In genomic region chr1:196690582-196690981, GRCh38 we compare ENCODE assay signal across 33 cellular contexts. TPM values are rescaled to one million over a fixed set of nuclear protein-coding genes. Genes with fewer than 3 reads are reported as not detected.
DNase-seq lines count a peak whose midpoint lies in the region; ATAC-seq and TF ChIP-seq lines count a peak whose summit lies in the region.
"Had no signal": no experiment of that assay in that cellular context is flagged by ENCODE, and none has a peak within 500 bp of the region (broad histone marks: within the 10 kb centered on the region; RNA-seq: fewer than 3 reads in every experiment).

No MANE protein-coding gene starts in this region.

- POLR2A ChIA-PET in WTC11 (lab: Charles Lee) = no interaction called here

- no peaks in the 10 kb centered on the region for H3K79me2 ChIP-seq in GM23338 (replicated peaks; ENCODE audit: insufficient read depth)

- no peaks in the 10 kb centered on the region for H3K36me3 ChIP-seq in GM23338 (ENCODE audit: insufficient read depth)
- H3K36me3 ChIP-seq: colonic mucosa, gastrocnemius medialis, Peyer's patch had no signal

- H3K27ac ChIP-seq in GM23338 (ENCODE audit: low read depth) = no peak overlapping the region
- H3K27ac ChIP-seq: colonic mucosa, gastrocnemius medialis, KMS-11, Peyer's patch, SJCRH30 had no signal

- no peak overlapping the region for H3K4me3 Mint-ChIP-seq in GM23338
- H3K4me3 Mint-ChIP-seq in WTC11 = no peak overlapping the region
- H3K4me3 Mint-ChIP-seq: activated B cell treated with CpG ODN at 0.5 μM for 24 hours; activated naive CD8-positive, alpha-beta T cell treated with anti-CD3 and anti-CD28 coated beads, Interleukin-2, amount 50 U/mL, for 24 hours; activated T-cell treated with anti-CD3 and anti-CD28 coated beads, Interleukin-2, amount 50 U/mL, for 72 hours; natural killer cell treated with Interleukin-12 subunit alpha and Interleukin-12 subunit beta and Interleukin-15 and Interleukin-18, amount 100 ng/mL, for 72 hours; stimulated activated effector memory CD8-positive, alpha-beta T cell treated with anti-CD3 and anti-CD28 coated beads, Interleukin-12 subunit alpha, Interleukin-12 subunit beta, amount 100 ng/mL, for 72 hours; type B pancreatic cell had no signal

- no peaks in the 10 kb centered on the region for H3K4me1 Mint-ChIP-seq in GM23338
- H3K4me1 Mint-ChIP-seq in WTC11 = no peaks in the 10 kb centered on the region
- H3K4me1 Mint-ChIP-seq: activated B cell treated with CpG ODN at 0.5 μM for 24 hours; activated naive CD8-positive, alpha-beta T cell treated with anti-CD3 and anti-CD28 coated beads, Interleukin-2, amount 50 U/mL, for 24 hours had no signal

- H3K27me3 ChIP-seq in GM23338 (ENCODE audit: insufficient read depth) = no peaks in the 10 kb centered on the region
- H3K27me3 ChIP-seq: colonic mucosa, gastrocnemius medialis, Peyer's patch, SJCRH30 had no signal

- ATAC-seq in GM23338 (peak; percentile 36; the same call in 2 of the 3 replicates), WTC11 (peak; percentile 67), GM19035 (IDR thresholded peaks at IDR 0.05; ENCODE audit: unreplicated experiment) (no peak)
- no peak for ATAC-seq in activated CD4-positive, CD25-positive, alpha-beta regulatory T cell treated with anti-CD3 and anti-CD28 coated beads, Interleukin-2, amount 50 U/mL, for 24 hours
- ATAC-seq: activated naive CD8-positive, alpha-beta T cell treated with anti-CD3 and anti-CD28 coated beads, Interleukin-2, amount 50 U/mL, for 24 hours; activated T-cell treated with anti-CD3 and anti-CD28 coated beads, Interleukin-2, amount 50 U/mL, for 72 hours; gastrocnemius medialis; GM12878; mucosa of descending colon; natural killer cell treated with Interleukin-12 subunit alpha and Interleukin-12 subunit beta and Interleukin-15 and Interleukin-18, amount 100 ng/mL, for 72 hours; stimulated activated effector memory CD8-positive, alpha-beta T cell treated with anti-CD3 and anti-CD28 coated beads, Interleukin-12 subunit alpha, Interleukin-12 subunit beta, amount 100 ng/mL, for 72 hours had no signal

- DNase-seq in A172 (ENCODE audit: low spot score) (peak; percentile 18), GM23338 (ENCODE audit: low spot score) (peak; percentile 34), NCI-H2227 treated with DMSO at 0.1 percent for 48 hours (lab: John Stamatoyannopoulos, UW) (peak; percentile 27), WTC11 (ENCODE audit: low spot score) (no peak), AG20443 (ENCODE audit: low spot score) (no peak), NCI-H774 (lab: John Stamatoyannopoulos, UW) (no peak)
- DNase-seq: activated B cell treated with CpG ODN at 0.5 μM for 24 hours; activated CD4-positive, alpha-beta T cell treated with anti-CD3 and anti-CD28 coated beads, Interleukin-2, amount 50 U/mL, for 1 hour; activated naive CD4-positive, alpha-beta T cell; activated naive CD8-positive, alpha-beta T cell treated with anti-CD3 and anti-CD28 coated beads, Interleukin-2, amount 50 U/mL, for 24 hours; activated T-cell treated with anti-CD3 and anti-CD28 coated beads, Interleukin-2, amount 50 U/mL, for 72 hours; C1 segment of cervical spinal cord; Calu3; colonic mucosa; effector CD4-positive, alpha-beta T cell; gastrocnemius medialis; HCEC 1CT; MM.1S; mucosa of descending colon; NCI-H1417 treated with DMSO at 0.1 percent for 48 hours; NCI-H2107; NCI-H510A treated with DMSO at 0.1 percent for 48 hours; Peyer's patch; SJCRH30; T-helper 1 cell had no signal

- H3F3A ChIP-seq in GM23338 (replicated peaks; ENCODE audit: low read depth) = no peaks in the 10 kb centered on the region

- no peaks in the 10 kb centered on the region for H4K20me1 ChIP-seq in GM23338 (replicated peaks; ENCODE audit: insufficient read depth)

- H3K27ac Mint-ChIP-seq in GM23338 = no peak overlapping the region
- H3K27ac Mint-ChIP-seq in WTC11 = no peak overlapping the region
- H3K27ac Mint-ChIP-seq: activated B cell treated with CpG ODN at 0.5 μM for 24 hours; activated naive CD8-positive, alpha-beta T cell treated with anti-CD3 and anti-CD28 coated beads, Interleukin-2, amount 50 U/mL, for 24 hours; activated T-cell treated with anti-CD3 and anti-CD28 coated beads, Interleukin-2, amount 50 U/mL, for 72 hours; natural killer cell treated with Interleukin-12 subunit alpha and Interleukin-12 subunit beta and Interleukin-15 and Interleukin-18, amount 100 ng/mL, for 72 hours; stimulated activated effector memory CD8-positive, alpha-beta T cell treated with anti-CD3 and anti-CD28 coated beads, Interleukin-12 subunit alpha, Interleukin-12 subunit beta, amount 100 ng/mL, for 72 hours; type B pancreatic cell had no signal

- H2AFZ ChIP-seq in GM23338 = no peak overlapping the region

- H3K36me3 Mint-ChIP-seq in GM23338 (ENCODE audit: low read depth) (no peaks in the 10 kb centered on the region), WTC11 (no peaks in the 10 kb centered on the region)
- H3K36me3 Mint-ChIP-seq: natural killer cell treated with Interleukin-12 subunit alpha and Interleukin-12 subunit beta and Interleukin-15 and Interleukin-18, amount 100 ng/mL, for 72 hours; stimulated activated effector memory CD8-positive, alpha-beta T cell treated with anti-CD3 and anti-CD28 coated beads, Interleukin-12 subunit alpha, Interleukin-12 subunit beta, amount 100 ng/mL, for 72 hours; type B pancreatic cell had no signal

- no peaks in the 10 kb centered on the region for H3K4me1 ChIP-seq in GM23338 (ENCODE audit: insufficient read depth)
- H3K4me1 ChIP-seq: colonic mucosa, gastrocnemius medialis, Peyer's patch, SJCRH30 had no signal

- CTCF ChIA-PET in WTC11 (lab: Charles Lee) = interaction anchor here (0.8 kb wide), 1 partner anchor 375 kb away, joined by 4 read pairs; no protein-coding TSS in a partner anchor

- no peak overlapping the region for H3K4me3 ChIP-seq in GM23338
- H3K4me3 ChIP-seq: colonic mucosa, gastrocnemius medialis, GM12878, lung, mucosa of descending colon, Peyer's patch, SJCRH30 had no signal

- H3K9me3 Mint-ChIP-seq in GM23338 (no peaks in the 10 kb centered on the region), WTC11 (no peaks in the 10 kb centered on the region)
- H3K9me3 Mint-ChIP-seq: activated B cell treated with CpG ODN at 0.5 μM for 24 hours; activated naive CD8-positive, alpha-beta T cell treated with anti-CD3 and anti-CD28 coated beads, Interleukin-2, amount 50 U/mL, for 24 hours; type B pancreatic cell had no signal

- H3K9me2 ChIP-seq in GM23338 (ENCODE audit: insufficient read depth) = no peaks in the 10 kb centered on the region

- no peak overlapping the region for H3K4me2 ChIP-seq in GM23338
- H3K4me2 ChIP-seq: KMS-11 had no signal

- H3K27me3 Mint-ChIP-seq in GM23338 (ENCODE audit: insufficient read depth, low read depth, poor library complexity) (peaks cover 3% of the 10 kb centered on the region), WTC11 (ENCODE audit: low read depth) (no peaks in the 10 kb centered on the region)
- H3K27me3 Mint-ChIP-seq: activated B cell treated with CpG ODN at 0.5 μM for 24 hours; activated naive CD8-positive, alpha-beta T cell treated with anti-CD3 and anti-CD28 coated beads, Interleukin-2, amount 50 U/mL, for 24 hours; natural killer cell treated with Interleukin-12 subunit alpha and Interleukin-12 subunit beta and Interleukin-15 and Interleukin-18, amount 100 ng/mL, for 72 hours; type B pancreatic cell had no signal

- no peak for TF ChIP-seq CTCF in GM23338 (conservative IDR thresholded peaks at IDR 0.05; ENCODE audit: low read depth in 2 of 2)
- TF ChIP-seq CTCF in WTC11 (IDR thresholded peaks at IDR 0.05) = no peak

TF ChIP-seq in GM23338, 12 proteins besides CTCF, POLR2A, EP300 and RAD21 (continues in another document):
- no peak for TF ChIP-seq NANOG (IDR thresholded peaks at IDR 0.05; ENCODE audit: borderline replicate concordance)

TF ChIP-seq in WTC11, 78 proteins besides CTCF, POLR2A, EP300 and RAD21 (continues in another document):
- TF ChIP-seq PREB (CRISPR knock-in tag; IDR thresholded peaks at IDR 0.05; ENCODE audit: borderline replicate concordance) = no peak
- no peak for TF ChIP-seq ZNF396 (CRISPR knock-in tag; IDR thresholded peaks at IDR 0.05; ENCODE audit: borderline replicate concordance)
- TF ChIP-seq RELA (CRISPR knock-in tag; IDR thresholded peaks at IDR 0.05; ENCODE audit: borderline replicate concordance) = no peak
- no peak for TF ChIP-seq KAT7 (CRISPR knock-in tag; IDR thresholded peaks at IDR 0.05; ENCODE audit: borderline replicate concordance)
- no peak for TF ChIP-seq CDX4 (CRISPR knock-in tag; IDR thresholded peaks at IDR 0.05; ENCODE audit: borderline replicate concordance)
- TF ChIP-seq ERG (CRISPR knock-in tag; IDR thresholded peaks at IDR 0.05) = no peak

RNA-seq across cellular contexts. Expression of gene CFH, which starts 38.7 kb away (rescaled TPM):
- total RNA-seq in A172 (2014; rRNA removed; shearing (Covaris generic)) = 2.2 and 2.5 TPM in 2 replicates
- not detected in 2 replicates for total RNA-seq in GM23338 (2014; rRNA removed; shearing (Covaris generic))
- not detected in 2 replicates for polyA plus RNA-seq in GM23338 (2016; fragmentation: Nextera tagmentation; extraction: Ambion mirVana)
- total RNA-seq in WTC11 (2021) = 0.17 to 0.44 TPM (median 0.34 TPM) in 3 replicates
- total RNA-seq: activated B cell treated with CpG ODN at 0.5 μM for 24 hours had no signal
- polyA plus RNA-seq: GM12878 had no signal

Comparison
In these comparisons a context has a peak if more than half of its experiments do, and no peak if none do; other contexts are left out.
1. DNase-seq: peak in A172 (single experiment), GM23338 (single experiment) and NCI-H2227 treated with DMSO at 0.1 percent for 48 hours (single experiment); none in WTC11 (single experiment), AG20443 (single experiment) and NCI-H774 (single experiment).
2. ATAC-seq: peak in GM23338 (single experiment) and WTC11 (single experiment); none in GM19035 (single experiment) and activated CD4-positive, CD25-positive, alpha-beta regulatory T cell treated with anti-CD3 and anti-CD28 coated beads, Interleukin-2, amount 50 U/mL, for 24 hours (0 of 2).